18 cellular contexts compared by ENCODE assay signal in the genomic region with DNA sequence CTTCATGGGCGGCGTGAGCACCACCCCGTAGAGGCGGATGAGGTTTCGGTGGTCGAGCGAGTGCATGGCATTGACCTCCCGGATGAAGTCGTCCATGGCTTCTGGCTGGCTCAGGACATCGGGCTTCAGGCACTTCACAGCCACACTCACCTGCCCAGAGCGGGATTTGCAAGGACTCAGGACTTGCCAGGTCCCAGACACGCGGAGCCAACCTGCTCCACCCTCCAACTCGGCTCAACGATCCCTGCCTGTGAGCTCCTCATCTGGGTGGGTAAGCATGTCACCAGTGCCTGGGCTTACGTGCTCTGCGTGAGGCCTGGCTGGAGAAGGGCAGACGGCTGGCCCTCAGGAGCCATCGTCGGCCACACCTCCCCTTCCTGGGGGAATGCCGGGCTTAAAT. TPM values are rescaled to one million over a fixed set of nuclear protein-coding genes. Genes with fewer than 3 reads are reported as not detected.
A peak's percentile ranks its signal among the peaks of the same experiment; 100 is the strongest.
DNase-seq lines count a peak whose midpoint lies in the region; ATAC-seq and TF ChIP-seq lines count a peak whose summit lies in the region.
"Had no signal": no experiment of that assay in that cellular context is flagged by ENCODE, and none has a peak within 500 bp of the region (broad histone marks: within the 10 kb centered on the region; RNA-seq: fewer than 3 reads in every experiment).

No MANE protein-coding gene starts in this region.

- H3K9me2 ChIP-seq in PC-3 (replicated peaks; ENCODE audit: low read length): no peaks in the 10 kb centered on the region

- DNase-seq in left ventricle myocardium superior (peak; percentile 17), heart right ventricle (no peak), glutamatergic neuron (no peak), osteoblast (ENCODE audit: insufficient read length, low spot score, missing footprints) (peak; percentile 57), PC-3 (no peak), putamen (ENCODE audit: low spot score) (no peak)
- DNase-seq: AML-193; C1 segment of cervical spinal cord; CD8-positive, alpha-beta T cell; COR-L47; DMS153; DMS79 treated with DMSO at 0.1 percent for 48 hours; EL; H9 had no signal

- TF ChIP-seq CTCF in heart right ventricle (IDR thresholded peaks at IDR 0.05): no peak
- TF ChIP-seq CTCF in glutamatergic neuron (IDR thresholded peaks at IDR 0.05; ENCODE audit: partially characterized antibody, unreplicated experiment): no peak
- TF ChIP-seq CTCF in osteoblast (IDR thresholded peaks at IDR 0.05; ENCODE audit: extremely low read depth, low read depth, low read length): no peak
- no peak for TF ChIP-seq CTCF in PC-3 (conservative IDR thresholded peaks at IDR 0.05; ENCODE audit: low read depth, low read length)

- ATAC-seq in left ventricle myocardium superior (no peak), heart right ventricle (no peak), PC-3 (no peak), HG02588 (IDR thresholded peaks at IDR 0.05; ENCODE audit: unreplicated experiment) (no peak)
- ATAC-seq: CD8-positive, alpha-beta T cell; GM23338 had no signal

- peaks cover 6% of the 10 kb centered on the region for H3K4me1 Mint-ChIP-seq in glutamatergic neuron (ENCODE audit: low read depth, unreplicated experiment)

- peaks cover 17 to 38% (median 33%) of the 10 kb centered on the region in 9 donors for H3K4me1 ChIP-seq in heart right ventricle
- H3K4me1 ChIP-seq in osteoblast (ENCODE audit: insufficient read depth, low read length): peaks cover 18% of the 10 kb centered on the region
- H3K4me1 ChIP-seq in PC-3 (ENCODE audit: insufficient read depth, low read length): peaks cover 12% of the 10 kb centered on the region

- peaks cover 6% of the 10 kb centered on the region for H4K20me1 ChIP-seq in osteoblast (ENCODE audit: insufficient read depth, low read length)
- H4K20me1 ChIP-seq in PC-3 (ENCODE audit: low read length): no peaks in the 10 kb centered on the region

- H3K27ac Mint-ChIP-seq in glutamatergic neuron (ENCODE audit: unreplicated experiment): peak overlapping the region; percentile 75
- H3K27ac Mint-ChIP-seq: CD8-positive, alpha-beta T cell; GM23338; IgD-negative memory B cell had no signal

- no peak overlapping the region for H3K4me3 ChIP-seq in heart right ventricle
- H3K4me3 ChIP-seq in osteoblast (ENCODE audit: insufficient read depth, low read length): no peak overlapping the region
- H3K4me3 ChIP-seq in PC-3 (ENCODE audit: low read length): no peak overlapping the region
- H3K4me3 ChIP-seq: GM23338 had no signal

- intact Hi-C loops in left ventricle myocardium superior (cut with micrococcal nuclease) (no loop called here), heart right ventricle (cut with DNase I) (no loop called here), PC-3 (cut with micrococcal nuclease) (no loop called here)

- H3K9me3 Mint-ChIP-seq in glutamatergic neuron (ENCODE audit: unreplicated experiment): peaks cover 6% of the 10 kb centered on the region
- H3K9me3 Mint-ChIP-seq: CD8-positive, alpha-beta T cell; GM23338; H9; IgD-negative memory B cell had no signal

- CTCF ChIA-PET in PC-3 (lab: Charles Lee): no interaction called here

- H3K9me3 ChIP-seq in heart right ventricle (no peaks in the 10 kb centered on the region), osteoblast (ENCODE audit: low read depth, low read length) (no peaks in the 10 kb centered on the region), PC-3 (ENCODE audit: low read length) (no peaks in the 10 kb centered on the region)

- peaks cover 5% of the 10 kb centered on the region for H3K27me3 Mint-ChIP-seq in glutamatergic neuron (ENCODE audit: unreplicated experiment)
- H3K27me3 Mint-ChIP-seq: IgD-negative memory B cell had no signal

- no peak overlapping the region for H3K4me3 Mint-ChIP-seq in glutamatergic neuron (ENCODE audit: unreplicated experiment)
- H3K4me3 Mint-ChIP-seq: CD8-positive, alpha-beta T cell; GM23338; H9; IgD-negative memory B cell had no signal

- no peaks in the 10 kb centered on the region for H3K36me3 Mint-ChIP-seq in glutamatergic neuron (ENCODE audit: unreplicated experiment)

- H3K27ac ChIP-seq in heart right ventricle (no peak overlapping the region), osteoblast (ENCODE audit: low read depth, low read length) (no peak overlapping the region), PC-3 (ENCODE audit: low read length) (no peak overlapping the region)
- H3K27ac ChIP-seq: 22Rv1 had no signal

- POLR2A ChIA-PET in PC-3 (lab: Charles Lee; ENCODE audit: unreplicated experiment): interaction anchor here (0.7 kb wide), 1 partner anchor 175 kb away, joined by 4 read pairs; no protein-coding TSS in a partner anchor

- H3K79me2 ChIP-seq in osteoblast (ENCODE audit: insufficient read depth, low read length) (peaks cover 14% of the 10 kb centered on the region), PC-3 (ENCODE audit: low read length) (no peaks in the 10 kb centered on the region)

- no peak overlapping the region for H3K4me2 ChIP-seq in osteoblast (ENCODE audit: insufficient read depth, low read length)
- no peak overlapping the region for H3K4me2 ChIP-seq in PC-3 (ENCODE audit: low read length)
- H3K4me2 ChIP-seq: GM23338 had no signal

- H3F3A ChIP-seq in PC-3 (ENCODE audit: low read length, unreplicated experiment): no peaks in the 10 kb centered on the region

- H2AFZ ChIP-seq in osteoblast (ENCODE audit: low read length) (no peak overlapping the region), PC-3 (ENCODE audit: low read length) (no peak overlapping the region)
- H2AFZ ChIP-seq: GM23338 had no signal

- BruUV-seq in PC-3 (replicated peaks; lab: Mats Ljungman, UMichigan): no TSS peak

- H3K36me3 ChIP-seq in heart right ventricle (peaks cover 0 to 60% (median 8%) of the 10 kb centered on the region in 9 donors), osteoblast (ENCODE audit: insufficient read depth, low read length) (peaks cover 33% of the 10 kb centered on the region), PC-3 (ENCODE audit: low read depth, low read length) (peaks cover 5% of the 10 kb centered on the region; the same call in 1 of the 2 replicates)

- 96% methylated on average over 21 of the region's 21 CpGs for WGBS in heart right ventricle, 2 donors

- H3K9ac ChIP-seq in PC-3 (ENCODE audit: low read length): no peak overlapping the region

- H3K27me3 ChIP-seq in heart right ventricle: no peaks in the 10 kb centered on the region
- no peaks in the 10 kb centered on the region for H3K27me3 ChIP-seq in osteoblast (ENCODE audit: insufficient read depth, low read length)
- H3K27me3 ChIP-seq in PC-3 (ENCODE audit: low read length): no peaks in the 10 kb centered on the region

RNA-seq across cellular contexts. Expression of a gene that starts 25.2 kb away (rescaled TPM):
- 28.9 TPM for total RNA-seq in left ventricle myocardium superior
- total RNA-seq in heart right ventricle: 10 to 100 TPM; 17.6 to 47.3 (median 32.2) TPM
- polyA plus RNA-seq in heart right ventricle: 10 to 100 TPM; 31.3 to 48.3 TPM
- total RNA-seq in glutamatergic neuron (ENCODE audit: unreplicated experiment): 46.2 TPM
- 10.6 and 11.6 TPM in 2 replicates for total RNA-seq in osteoblast
- 43.7 and 49.3 TPM in 2 replicates for total RNA-seq in PC-3 (2014; rRNA removed)

Comparison
In these comparisons a context has a peak if more than half of its experiments do, and no peak if none do; other contexts are left out.
1. DNase-seq: peak in left ventricle myocardium superior (single experiment) and osteoblast (single experiment); none in heart right ventricle (0 of 2), glutamatergic neuron (single experiment), PC-3 (single experiment) and putamen (single experiment).